12 cellular contexts compared by ENCODE assay signal in the genomic region with DNA sequence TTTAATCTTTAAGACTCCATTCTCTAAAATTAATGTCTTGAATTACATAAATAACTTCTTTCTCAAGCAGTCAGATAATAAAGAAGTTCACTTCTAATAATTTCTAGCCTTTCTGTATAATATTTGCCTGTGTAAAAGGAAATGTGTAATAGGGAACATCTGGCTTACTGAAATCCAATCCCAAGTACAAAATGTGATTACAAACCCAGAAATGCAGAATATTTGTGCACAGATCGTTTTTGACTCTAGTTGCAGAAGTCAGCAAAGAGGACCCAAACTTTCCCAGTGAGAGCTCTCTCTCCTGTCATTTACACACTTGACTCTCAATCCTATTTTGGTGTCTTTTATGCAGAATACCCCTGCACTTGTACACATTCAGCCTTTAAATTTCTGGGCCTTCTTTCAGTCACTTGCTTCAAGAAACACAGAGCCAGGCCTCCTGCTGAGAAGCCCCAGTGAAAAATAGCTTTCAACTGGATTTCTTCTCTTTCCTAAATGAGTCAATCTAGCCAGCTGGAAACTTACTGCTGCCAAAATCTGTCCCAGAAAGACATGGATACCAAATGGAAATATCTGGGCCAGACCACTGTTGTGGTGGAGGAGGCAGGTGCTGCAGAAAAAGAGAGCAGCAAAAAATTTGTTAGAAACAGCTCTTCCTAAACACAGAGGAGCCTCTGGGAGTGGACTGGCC.
DNase-seq lines count a peak whose midpoint lies in the region; ATAC-seq and TF ChIP-seq lines count a peak whose summit lies in the region.
"Had no signal": no experiment of that assay in that cellular context is flagged by ENCODE, and none has a peak within 500 bp of the region (broad histone marks: within the 10 kb centered on the region; RNA-seq: fewer than 3 reads in every experiment).

No MANE protein-coding gene starts in this region.

- no peak overlapping the region for H3K18ac ChIP-seq in neuronal stem cell (ENCODE audit: low read length)

- peaks cover 53% of the 10 kb centered on the region for H3K36me3 Mint-ChIP-seq in osteocyte (ENCODE audit: unreplicated experiment)
- peaks cover 58 to 68% of the 10 kb centered on the region in 2 donors for H3K36me3 Mint-ChIP-seq in CD4-positive, alpha-beta memory T cell
- H3K36me3 Mint-ChIP-seq in immature natural killer cell, result peaks cover 34 to 46% (median 44%) of the 10 kb centered on the region in 3 donors

- CTCF ChIA-PET in CD4-positive, alpha-beta memory T cell (lab: Charles Lee; ENCODE audit: partially characterized antibody), result interaction anchor here (1.7 to 9.0 kb wide), 2 partner anchors 10 to 16 kb away, joined by 3 to 76 read pairs; no protein-coding TSS in a partner anchor

- H3K4me1 ChIP-seq in adrenal gland (replicated peaks in 1 of 2) (peaks cover 6 to 38% of the 10 kb centered on the region in 2 donors), neuronal stem cell (ENCODE audit: control insufficient read depth in 2 of 2, insufficient read depth in 1 of 2, low read depth in 1 of 2, low read length in 2 of 2) (peaks cover 3 to 5% of the 10 kb centered on the region in 2 donors)
- H3K4me1 ChIP-seq in CD4-positive, alpha-beta memory T cell (ENCODE audit: insufficient read depth, low read length), result no peaks in the 10 kb centered on the region

- H3K9ac ChIP-seq in neuronal stem cell (ENCODE audit: low read depth, low read length, poor library complexity), result no peak overlapping the region
- H3K9ac ChIP-seq: BLaER1 had no signal

- no peak overlapping the region for H2BK15ac ChIP-seq in neuronal stem cell (ENCODE audit: low read length)

- no peak overlapping the region for H2BK5ac ChIP-seq in neuronal stem cell (ENCODE audit: low read length)

- TF ChIP-seq CTCF in adrenal gland (IDR thresholded peaks at IDR 0.05) (no peak), fibroblast of pulmonary artery (IDR thresholded peaks at IDR 0.05; ENCODE audit: low read length, missing control alignments) (no peak), osteocyte (IDR thresholded peaks at IDR 0.05) (no peak)

- no peak overlapping the region for H2AK5ac ChIP-seq in neuronal stem cell (ENCODE audit: low read depth, low read length)

- no peak overlapping the region for H3K14ac ChIP-seq in neuronal stem cell (ENCODE audit: low read length)

- peak; percentile 34 for DNase-seq in AG20443 (ENCODE audit: low spot score)
- no peak for DNase-seq in adrenal gland
- DNase-seq in fibroblast of pulmonary artery (ENCODE audit: low read depth), result peak; percentile 42
- no peak for DNase-seq in osteocyte (ENCODE audit: extremely low spot score, unreplicated experiment)
- DNase-seq in CD4-positive, alpha-beta memory T cell, result no peak
- no peak for DNase-seq in neuronal stem cell (ENCODE audit: low spot score)
- DNase-seq in immature natural killer cell, result no peak
- DNase-seq: cerebellar nuclear complex, RPMI8226, WERI-Rb-1 had no signal

- POLR2A ChIA-PET in CD4-positive, alpha-beta memory T cell (lab: Charles Lee; ENCODE audit: partially characterized antibody), result no interaction called here

- no peak overlapping the region for H2AFZ ChIP-seq in neuronal stem cell (ENCODE audit: low read length)

- ATAC-seq in GM21717 (IDR thresholded peaks at IDR 0.05; ENCODE audit: unreplicated experiment), result no peak

- H3K27me3 Mint-ChIP-seq in osteocyte (ENCODE audit: unreplicated experiment), result no peaks in the 10 kb centered on the region
- no peaks in the 10 kb centered on the region for H3K27me3 Mint-ChIP-seq in CD4-positive, alpha-beta memory T cell
- peaks cover 0 to 2% (median 0%) of the 10 kb centered on the region in 3 donors for H3K27me3 Mint-ChIP-seq in immature natural killer cell (ENCODE audit: low read depth in 3 of 3)

- H3K9me3 Mint-ChIP-seq in osteocyte (ENCODE audit: unreplicated experiment) (no peaks in the 10 kb centered on the region), immature natural killer cell (no peaks in the 10 kb centered on the region)
- no peaks in the 10 kb centered on the region for H3K9me3 Mint-ChIP-seq in CD4-positive, alpha-beta memory T cell

- H3K4me3 ChIP-seq in adrenal gland, result no peak overlapping the region
- no peak overlapping the region for H3K4me3 ChIP-seq in fibroblast of pulmonary artery (replicated peaks; ENCODE audit: low read depth, low read length)
- H3K4me3 ChIP-seq in CD4-positive, alpha-beta memory T cell (ENCODE audit: low read length in 2 of 2), result no peak overlapping the region
- H3K4me3 ChIP-seq in neuronal stem cell (ENCODE audit: low read length in 2 of 2), result no peak overlapping the region
- H3K4me3 ChIP-seq: BLaER1 had no signal

- H3K4me3 Mint-ChIP-seq in osteocyte (ENCODE audit: unreplicated experiment), result peak overlapping the region; percentile 23
- no peak overlapping the region for H3K4me3 Mint-ChIP-seq in CD4-positive, alpha-beta memory T cell
- H3K4me3 Mint-ChIP-seq in immature natural killer cell, result no peak overlapping the region

- H3K4me1 Mint-ChIP-seq in osteocyte (ENCODE audit: unreplicated experiment), result peaks cover 77% of the 10 kb centered on the region
- peaks cover 3 to 6% (median 4%) of the 10 kb centered on the region in 4 donors for H3K4me1 Mint-ChIP-seq in CD4-positive, alpha-beta memory T cell
- peaks cover 4 to 6% of the 10 kb centered on the region in 2 donors for H3K4me1 Mint-ChIP-seq in immature natural killer cell

- H3K23ac ChIP-seq in neuronal stem cell (ENCODE audit: low read depth, low read length, poor library complexity), result no peak overlapping the region

- TF ChIP-seq POLR2A in adrenal gland (IDR thresholded peaks at IDR 0.05), result no peak

- intact Hi-C loops in adrenal gland (cut with DNase I), result no loop called here
- intact Hi-C loops in CD4-positive, alpha-beta memory T cell (cut with micrococcal nuclease), result no loop called here

- H3K9me3 ChIP-seq in adrenal gland (replicated peaks in 1 of 3), result no peaks in the 10 kb centered on the region
- no peaks in the 10 kb centered on the region for H3K9me3 ChIP-seq in CD4-positive, alpha-beta memory T cell (ENCODE audit: control insufficient read depth in 1 of 2, low read length in 2 of 2)
- peaks cover 0 to 3% of the 10 kb centered on the region in 2 donors for H3K9me3 ChIP-seq in neuronal stem cell (replicated peaks in 1 of 2; ENCODE audit: control insufficient read depth in 2 of 2, insufficient read depth in 1 of 2, low read depth in 1 of 2, low read length in 2 of 2)
- H3K9me3 ChIP-seq: BLaER1 had no signal

- H2BK120ac ChIP-seq in neuronal stem cell (ENCODE audit: low read depth, low read length), result no peak overlapping the region

- H4K91ac ChIP-seq in neuronal stem cell (ENCODE audit: low read depth, low read length, poor library complexity), result no peak overlapping the region

- H3K27ac Mint-ChIP-seq in osteocyte (ENCODE audit: unreplicated experiment) (peak overlapping the region; percentile 94), immature natural killer cell (peak overlapping the region in 2 of 6 donors; percentile 5 to 65)
- peak overlapping the region in 1 of 7 donors; percentile 43 for H3K27ac Mint-ChIP-seq in CD4-positive, alpha-beta memory T cell

- H3K4me2 ChIP-seq in neuronal stem cell (ENCODE audit: insufficient read depth, low read length, poor library complexity, severe bottlenecking), result no peak overlapping the region
- H3K4me2 ChIP-seq: BLaER1 had no signal

- H3K27ac ChIP-seq in adrenal gland, result peak overlapping the region in 3 of 5 donors; percentile 7 to 27 (median 17)
- no peak overlapping the region for H3K27ac ChIP-seq in CD4-positive, alpha-beta memory T cell (ENCODE audit: low read depth, low read length)
- no peak overlapping the region for H3K27ac ChIP-seq in neuronal stem cell (replicated peaks; ENCODE audit: low read length)
- H3K27ac ChIP-seq: BLaER1, WERI-Rb-1 had no signal

- 59 to 72% (median 68%) methylated on average over 1 of the region's 1 CpG for WGBS in adrenal gland, 4 donors
- no CpG with 5 or more reads among the region's 1 CpG for WGBS in neuronal stem cell (ENCODE audit: extremely low coverage in 2 of 2, insufficient read length in 2 of 2, insufficient replicate concordance in 1 of 2), 2 donors

- no peaks in the 10 kb centered on the region for H3K79me1 ChIP-seq in neuronal stem cell (ENCODE audit: low read depth, low read length)

- no peak overlapping the region for H3K4ac ChIP-seq in neuronal stem cell (ENCODE audit: low read length)

- H4K8ac ChIP-seq in neuronal stem cell (ENCODE audit: low read depth, low read length), result no peak overlapping the region

- H3K36me3 ChIP-seq in adrenal gland (replicated peaks in 1 of 2), result peaks cover 0 to 39% of the 10 kb centered on the region in 2 donors
- peaks cover 31% of the 10 kb centered on the region for H3K36me3 ChIP-seq in CD4-positive, alpha-beta memory T cell (ENCODE audit: insufficient read depth, low read length)
- peaks cover 25 to 69% of the 10 kb centered on the region in 2 donors for H3K36me3 ChIP-seq in neuronal stem cell (replicated peaks in 1 of 2; ENCODE audit: control insufficient read depth in 2 of 2, insufficient read depth in 2 of 2, low read length in 2 of 2)

- no peaks in the 10 kb centered on the region for H3K27me3 ChIP-seq in adrenal gland
- no peaks in the 10 kb centered on the region for H3K27me3 ChIP-seq in CD4-positive, alpha-beta memory T cell (ENCODE audit: insufficient read depth, low read length)
- no peaks in the 10 kb centered on the region for H3K27me3 ChIP-seq in neuronal stem cell (ENCODE audit: control insufficient read depth in 3 of 3, insufficient read depth in 3 of 3, low read depth in 1 of 3, low read length in 3 of 3)
- H3K27me3 ChIP-seq: BLaER1 had no signal

- no peak overlapping the region for H2BK12ac ChIP-seq in neuronal stem cell (ENCODE audit: low read length)

Comparison
In these comparisons a context has a peak if more than half of its experiments do, and no peak if none do; other contexts are left out.
1. DNase-seq: peak in AG20443 (single experiment) and fibroblast of pulmonary artery (single experiment); none in adrenal gland (0 of 7), osteocyte (single experiment), CD4-positive, alpha-beta memory T cell (0 of 5), neuronal stem cell (single experiment) and immature natural killer cell (0 of 3).
2. H3K27ac ChIP-seq: peak in adrenal gland (3 of 5); none in CD4-positive, alpha-beta memory T cell (single experiment) and neuronal stem cell (single experiment).